ENCODE assay signal across 1 cellular context in the genomic region with DNA sequence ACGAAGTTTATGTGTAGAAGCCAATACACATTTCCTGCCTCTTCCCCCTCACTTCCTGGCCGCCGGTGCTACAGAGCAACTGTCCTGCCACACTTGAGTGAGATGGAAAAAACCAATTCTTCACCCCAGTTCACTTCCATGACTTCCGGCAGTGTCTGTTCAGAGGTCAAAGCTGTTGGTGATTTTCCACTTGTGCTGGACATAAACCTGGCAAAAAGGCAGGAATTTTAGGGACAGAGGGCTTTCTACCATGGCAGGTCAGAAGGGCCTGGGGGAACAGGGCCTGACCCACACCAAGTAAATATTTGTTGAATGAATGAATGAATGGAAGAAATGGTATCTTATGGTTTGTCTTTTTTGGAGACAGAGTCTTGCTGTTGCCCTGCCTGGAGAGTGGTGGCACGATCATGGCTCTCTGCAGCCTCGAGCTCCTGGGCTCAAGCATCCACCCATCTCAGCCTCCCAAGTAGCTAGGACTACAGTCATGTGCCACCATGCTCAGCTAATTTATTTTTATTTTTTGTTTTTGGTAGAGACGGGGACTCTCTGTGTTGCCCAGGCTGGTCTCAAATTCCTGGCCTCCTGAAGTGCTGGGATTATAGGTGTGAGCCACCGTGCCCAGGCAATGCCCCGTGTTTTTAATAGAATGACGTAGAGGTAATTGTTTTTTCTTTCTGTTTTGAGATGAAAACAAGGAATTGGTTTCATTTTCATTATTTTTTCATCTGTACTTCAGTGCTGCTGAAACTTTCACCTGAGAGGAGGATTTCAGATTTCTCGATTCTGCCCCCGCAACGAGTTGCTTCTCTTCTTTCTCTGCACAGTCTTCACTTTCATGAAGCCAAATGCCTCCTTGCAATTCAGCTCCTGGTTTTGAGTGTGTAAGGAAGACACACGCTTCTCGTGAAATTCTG.
TF ChIP-seq lines count a peak whose summit lies in the region.

No MANE protein-coding gene starts in this region.

TF ChIP-seq in HepG2, 621 proteins besides CTCF, POLR2A, EP300 and RAD21 (continued from another document and continues in another):
- TF ChIP-seq ZFP90 (CRISPR knock-in tag; IDR thresholded peaks at IDR 0.05; ENCODE audit: borderline replicate concordance): no peak
- TF ChIP-seq NFKBIZ (CRISPR knock-in tag; IDR thresholded peaks at IDR 0.05): no peak
- TF ChIP-seq MAFK (conservative IDR thresholded peaks at IDR 0.05 in 1 of 2, IDR thresholded peaks at IDR 0.05 in 1 of 2; ENCODE audit: low read length in 2 of 2): no peak
- no peak for TF ChIP-seq MYNN (CRISPR knock-in tag; IDR thresholded peaks at IDR 0.05; ENCODE audit: low read depth)
- TF ChIP-seq, protein P1, sequence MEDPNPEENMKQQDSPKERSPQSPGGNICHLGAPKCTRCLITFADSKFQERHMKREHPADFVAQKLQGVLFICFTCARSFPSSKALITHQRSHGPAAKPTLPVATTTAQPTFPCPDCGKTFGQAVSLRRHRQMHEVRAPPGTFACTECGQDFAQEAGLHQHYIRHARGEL (CRISPR knock-in tag; IDR thresholded peaks at IDR 0.05): no peak
- TF ChIP-seq, protein P2, sequence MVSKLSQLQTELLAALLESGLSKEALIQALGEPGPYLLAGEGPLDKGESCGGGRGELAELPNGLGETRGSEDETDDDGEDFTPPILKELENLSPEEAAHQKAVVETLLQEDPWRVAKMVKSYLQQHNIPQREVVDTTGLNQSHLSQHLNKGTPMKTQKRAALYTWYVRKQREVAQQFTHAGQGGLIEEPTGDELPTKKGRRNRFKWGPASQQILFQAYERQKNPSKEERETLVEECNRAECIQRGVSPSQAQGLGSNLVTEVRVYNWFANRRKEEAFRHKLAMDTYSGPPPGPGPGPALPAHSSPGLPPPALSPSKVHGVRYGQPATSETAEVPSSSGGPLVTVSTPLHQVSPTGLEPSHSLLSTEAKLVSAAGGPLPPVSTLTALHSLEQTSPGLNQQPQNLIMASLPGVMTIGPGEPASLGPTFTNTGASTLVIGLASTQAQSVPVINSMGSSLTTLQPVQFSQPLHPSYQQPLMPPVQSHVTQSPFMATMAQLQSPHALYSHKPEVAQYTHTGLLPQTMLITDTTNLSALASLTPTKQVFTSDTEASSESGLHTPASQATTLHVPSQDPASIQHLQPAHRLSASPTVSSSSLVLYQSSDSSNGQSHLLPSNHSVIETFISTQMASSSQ (IDR thresholded peaks at IDR 0.05; ENCODE audit: low read depth): 0 out of 2 replicates have a peak, but pooled peaks have one; percentile 54
- TF ChIP-seq, protein P2 (CRISPR knock-in tag; IDR thresholded peaks at IDR 0.05; ENCODE audit: borderline replicate concordance): peak; percentile 66; the same call in 1 of the 2 replicates
- TF ChIP-seq, protein P3, sequence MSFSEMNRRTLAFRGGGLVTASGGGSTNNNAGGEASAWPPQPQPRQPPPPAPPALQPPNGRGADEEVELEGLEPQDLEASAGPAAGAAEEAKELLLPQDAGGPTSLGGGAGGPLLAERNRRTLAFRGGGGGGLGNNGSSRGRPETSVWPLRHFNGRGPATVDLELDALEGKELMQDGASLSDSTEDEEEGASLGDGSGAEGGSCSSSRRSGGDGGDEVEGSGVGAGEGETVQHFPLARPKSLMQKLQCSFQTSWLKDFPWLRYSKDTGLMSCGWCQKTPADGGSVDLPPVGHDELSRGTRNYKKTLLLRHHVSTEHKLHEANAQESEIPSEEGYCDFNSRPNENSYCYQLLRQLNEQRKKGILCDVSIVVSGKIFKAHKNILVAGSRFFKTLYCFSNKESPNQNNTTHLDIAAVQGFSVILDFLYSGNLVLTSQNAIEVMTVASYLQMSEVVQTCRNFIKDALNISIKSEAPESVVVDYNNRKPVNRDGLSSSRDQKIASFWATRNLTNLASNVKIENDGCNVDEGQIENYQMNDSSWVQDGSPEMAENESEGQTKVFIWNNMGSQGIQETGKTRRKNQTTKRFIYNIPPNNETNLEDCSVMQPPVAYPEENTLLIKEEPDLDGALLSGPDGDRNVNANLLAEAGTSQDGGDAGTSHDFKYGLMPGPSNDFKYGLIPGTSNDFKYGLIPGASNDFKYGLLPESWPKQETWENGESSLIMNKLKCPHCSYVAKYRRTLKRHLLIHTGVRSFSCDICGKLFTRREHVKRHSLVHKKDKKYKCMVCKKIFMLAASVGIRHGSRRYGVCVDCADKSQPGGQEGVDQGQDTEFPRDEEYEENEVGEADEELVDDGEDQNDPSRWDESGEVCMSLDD (CRISPR knock-in tag; IDR thresholded peaks at IDR 0.05; ENCODE audit: borderline replicate concordance): no peak
- TF ChIP-seq PTBP1 (IDR thresholded peaks at IDR 0.05; ENCODE audit: low read depth, low read length, poor library complexity, severe bottlenecking): no peak
- TF ChIP-seq, protein P4, sequence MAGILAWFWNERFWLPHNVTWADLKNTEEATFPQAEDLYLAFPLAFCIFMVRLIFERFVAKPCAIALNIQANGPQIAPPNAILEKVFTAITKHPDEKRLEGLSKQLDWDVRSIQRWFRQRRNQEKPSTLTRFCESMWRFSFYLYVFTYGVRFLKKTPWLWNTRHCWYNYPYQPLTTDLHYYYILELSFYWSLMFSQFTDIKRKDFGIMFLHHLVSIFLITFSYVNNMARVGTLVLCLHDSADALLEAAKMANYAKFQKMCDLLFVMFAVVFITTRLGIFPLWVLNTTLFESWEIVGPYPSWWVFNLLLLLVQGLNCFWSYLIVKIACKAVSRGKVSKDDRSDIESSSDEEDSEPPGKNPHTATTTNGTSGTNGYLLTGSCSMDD (CRISPR knock-in tag; IDR thresholded peaks at IDR 0.05): no peak
- TF ChIP-seq, protein P5, sequence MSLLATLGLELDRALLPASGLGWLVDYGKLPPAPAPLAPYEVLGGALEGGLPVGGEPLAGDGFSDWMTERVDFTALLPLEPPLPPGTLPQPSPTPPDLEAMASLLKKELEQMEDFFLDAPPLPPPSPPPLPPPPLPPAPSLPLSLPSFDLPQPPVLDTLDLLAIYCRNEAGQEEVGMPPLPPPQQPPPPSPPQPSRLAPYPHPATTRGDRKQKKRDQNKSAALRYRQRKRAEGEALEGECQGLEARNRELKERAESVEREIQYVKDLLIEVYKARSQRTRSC (CRISPR knock-in tag; IDR thresholded peaks at IDR 0.05; ENCODE audit: low read depth): no peak
- no peak for TF ChIP-seq HOXA9 (CRISPR knock-in tag; IDR thresholded peaks at IDR 0.05; ENCODE audit: borderline replicate concordance)
- peak; percentile 25; the same call in 1 of the 2 replicates for TF ChIP-seq FOXJ3 (CRISPR knock-in tag; IDR thresholded peaks at IDR 0.05; ENCODE audit: borderline replicate concordance)
- no peak for TF ChIP-seq ZNF12 (CRISPR knock-in tag; IDR thresholded peaks at IDR 0.05)
- no peak for TF ChIP-seq ZNF749 (CRISPR knock-in tag; IDR thresholded peaks at IDR 0.05; ENCODE audit: borderline replicate concordance)
- TF ChIP-seq, protein P6, sequence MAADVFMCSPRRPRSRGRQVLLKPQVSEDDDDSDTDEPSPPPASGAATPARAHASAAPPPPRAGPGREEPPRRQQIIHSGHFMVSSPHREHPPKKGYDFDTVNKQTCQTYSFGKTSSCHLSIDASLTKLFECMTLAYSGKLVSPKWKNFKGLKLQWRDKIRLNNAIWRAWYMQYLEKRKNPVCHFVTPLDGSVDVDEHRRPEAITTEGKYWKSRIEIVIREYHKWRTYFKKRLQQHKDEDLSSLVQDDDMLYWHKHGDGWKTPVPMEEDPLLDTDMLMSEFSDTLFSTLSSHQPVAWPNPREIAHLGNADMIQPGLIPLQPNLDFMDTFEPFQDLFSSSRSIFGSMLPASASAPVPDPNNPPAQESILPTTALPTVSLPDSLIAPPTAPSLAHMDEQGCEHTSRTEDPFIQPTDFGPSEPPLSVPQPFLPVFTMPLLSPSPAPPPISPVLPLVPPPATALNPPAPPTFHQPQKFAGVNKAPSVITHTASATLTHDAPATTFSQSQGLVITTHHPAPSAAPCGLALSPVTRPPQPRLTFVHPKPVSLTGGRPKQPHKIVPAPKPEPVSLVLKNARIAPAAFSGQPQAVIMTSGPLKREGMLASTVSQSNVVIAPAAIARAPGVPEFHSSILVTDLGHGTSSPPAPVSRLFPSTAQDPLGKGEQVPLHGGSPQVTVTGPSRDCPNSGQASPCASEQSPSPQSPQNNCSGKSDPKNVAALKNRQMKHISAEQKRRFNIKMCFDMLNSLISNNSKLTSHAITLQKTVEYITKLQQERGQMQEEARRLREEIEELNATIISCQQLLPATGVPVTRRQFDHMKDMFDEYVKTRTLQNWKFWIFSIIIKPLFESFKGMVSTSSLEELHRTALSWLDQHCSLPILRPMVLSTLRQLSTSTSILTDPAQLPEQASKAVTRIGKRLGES (CRISPR knock-in tag; IDR thresholded peaks at IDR 0.05; ENCODE audit: borderline replicate concordance): no peak
- peak; percentile 45; the same call in 1 of the 2 replicates for TF ChIP-seq SIN3A (IDR thresholded peaks at IDR 0.05; ENCODE audit: borderline replicate concordance, low read depth, low read length)
- TF ChIP-seq ZMYM3 (CRISPR knock-in tag; IDR thresholded peaks at IDR 0.05): peak; percentile 12; the same call in 1 of the 2 replicates
- no peak for TF ChIP-seq ZNF562 (CRISPR knock-in tag; IDR thresholded peaks at IDR 0.05; ENCODE audit: borderline replicate concordance)
- TF ChIP-seq ZNF839 (CRISPR knock-in tag; IDR thresholded peaks at IDR 0.05; ENCODE audit: borderline replicate concordance): no peak
- TF ChIP-seq ZNF644 (CRISPR knock-in tag; IDR thresholded peaks at IDR 0.05; ENCODE audit: low read depth): 0 out of 2 replicates have a peak, but pooled peaks have one; percentile 16
- TF ChIP-seq DR1 (CRISPR knock-in tag; IDR thresholded peaks at IDR 0.05): no peak
- TF ChIP-seq, protein P7, sequence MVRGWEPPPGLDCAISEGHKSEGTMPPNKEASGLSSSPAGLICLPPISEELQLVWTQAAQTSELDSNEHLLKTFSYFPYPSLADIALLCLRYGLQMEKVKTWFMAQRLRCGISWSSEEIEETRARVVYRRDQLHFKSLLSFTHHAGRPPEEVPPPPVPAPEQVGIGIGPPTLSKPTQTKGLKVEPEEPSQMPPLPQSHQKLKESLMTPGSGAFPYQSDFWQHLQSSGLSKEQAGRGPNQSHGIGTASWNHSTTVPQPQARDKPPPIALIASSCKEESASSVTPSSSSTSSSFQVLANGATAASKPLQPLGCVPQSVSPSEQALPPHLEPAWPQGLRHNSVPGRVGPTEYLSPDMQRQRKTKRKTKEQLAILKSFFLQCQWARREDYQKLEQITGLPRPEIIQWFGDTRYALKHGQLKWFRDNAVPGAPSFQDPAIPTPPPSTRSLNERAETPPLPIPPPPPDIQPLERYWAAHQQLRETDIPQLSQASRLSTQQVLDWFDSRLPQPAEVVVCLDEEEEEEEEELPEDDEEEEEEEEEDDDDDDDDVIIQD (CRISPR knock-in tag; IDR thresholded peaks at IDR 0.05; ENCODE audit: low read depth): peak; percentile 92
- peak; percentile 60 for TF ChIP-seq ZFY (CRISPR knock-in tag; IDR thresholded peaks at IDR 0.05)
- no peak for TF ChIP-seq TSC22D2 (CRISPR knock-in tag; IDR thresholded peaks at IDR 0.05; ENCODE audit: borderline replicate concordance)
- no peak for TF ChIP-seq SCMH1 (CRISPR knock-in tag; IDR thresholded peaks at IDR 0.05; ENCODE audit: borderline replicate concordance)
- TF ChIP-seq NFYB (CRISPR knock-in tag; IDR thresholded peaks at IDR 0.05): no peak
- peak; percentile 13; the same call in 1 of the 2 replicates for TF ChIP-seq GFI1 (CRISPR knock-in tag; IDR thresholded peaks at IDR 0.05; ENCODE audit: borderline replicate concordance)
- peak; percentile 81 for TF ChIP-seq THAP11 (CRISPR knock-in tag; IDR thresholded peaks at IDR 0.05)
- no peak for TF ChIP-seq ZNF709 (CRISPR knock-in tag; IDR thresholded peaks at IDR 0.05)
- TF ChIP-seq NFRKB (IDR thresholded peaks at IDR 0.05): no peak
- peak; percentile 46; the same call in 1 of the 2 replicates for TF ChIP-seq SIX4 (CRISPR knock-in tag; IDR thresholded peaks at IDR 0.05)
- peak; percentile 97 for TF ChIP-seq NCOA2 (CRISPR knock-in tag; IDR thresholded peaks at IDR 0.05)
- peak; percentile 79; the same call in 1 of the 2 replicates for TF ChIP-seq SMYD3 (CRISPR knock-in tag; IDR thresholded peaks at IDR 0.05)
- no peak for TF ChIP-seq MAFG (CRISPR knock-in tag; IDR thresholded peaks at IDR 0.05)
- no peak for TF ChIP-seq ZBTB1 (CRISPR knock-in tag; IDR thresholded peaks at IDR 0.05; ENCODE audit: borderline replicate concordance)
- TF ChIP-seq, protein P8, sequence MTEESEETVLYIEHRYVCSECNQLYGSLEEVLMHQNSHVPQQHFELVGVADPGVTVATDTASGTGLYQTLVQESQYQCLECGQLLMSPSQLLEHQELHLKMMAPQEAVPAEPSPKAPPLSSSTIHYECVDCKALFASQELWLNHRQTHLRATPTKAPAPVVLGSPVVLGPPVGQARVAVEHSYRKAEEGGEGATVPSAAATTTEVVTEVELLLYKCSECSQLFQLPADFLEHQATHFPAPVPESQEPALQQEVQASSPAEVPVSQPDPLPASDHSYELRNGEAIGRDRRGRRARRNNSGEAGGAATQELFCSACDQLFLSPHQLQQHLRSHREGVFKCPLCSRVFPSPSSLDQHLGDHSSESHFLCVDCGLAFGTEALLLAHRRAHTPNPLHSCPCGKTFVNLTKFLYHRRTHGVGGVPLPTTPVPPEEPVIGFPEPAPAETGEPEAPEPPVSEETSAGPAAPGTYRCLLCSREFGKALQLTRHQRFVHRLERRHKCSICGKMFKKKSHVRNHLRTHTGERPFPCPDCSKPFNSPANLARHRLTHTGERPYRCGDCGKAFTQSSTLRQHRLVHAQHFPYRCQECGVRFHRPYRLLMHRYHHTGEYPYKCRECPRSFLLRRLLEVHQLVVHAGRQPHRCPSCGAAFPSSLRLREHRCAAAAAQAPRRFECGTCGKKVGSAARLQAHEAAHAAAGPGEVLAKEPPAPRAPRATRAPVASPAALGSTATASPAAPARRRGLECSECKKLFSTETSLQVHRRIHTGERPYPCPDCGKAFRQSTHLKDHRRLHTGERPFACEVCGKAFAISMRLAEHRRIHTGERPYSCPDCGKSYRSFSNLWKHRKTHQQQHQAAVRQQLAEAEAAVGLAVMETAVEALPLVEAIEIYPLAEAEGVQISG (CRISPR knock-in tag; IDR thresholded peaks at IDR 0.05): no peak; the same call in 1 of the 2 replicates
- TF ChIP-seq ZNF619 (CRISPR knock-in tag; IDR thresholded peaks at IDR 0.05): no peak
- TF ChIP-seq, protein P9, sequence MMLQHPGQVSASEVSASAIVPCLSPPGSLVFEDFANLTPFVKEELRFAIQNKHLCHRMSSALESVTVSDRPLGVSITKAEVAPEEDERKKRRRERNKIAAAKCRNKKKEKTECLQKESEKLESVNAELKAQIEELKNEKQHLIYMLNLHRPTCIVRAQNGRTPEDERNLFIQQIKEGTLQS (CRISPR knock-in tag; IDR thresholded peaks at IDR 0.05): no peak
- peak; percentile 55; the same call in 1 of the 2 replicates for TF ChIP-seq ZMAT3 (CRISPR knock-in tag; conservative IDR thresholded peaks at IDR 0.05)
- no peak for TF ChIP-seq EED (CRISPR knock-in tag; IDR thresholded peaks at IDR 0.05)
- TF ChIP-seq ZNF263 (CRISPR knock-in tag; IDR thresholded peaks at IDR 0.05): no peak
